ENCODE assay signal across 12 cellular contexts in genomic region chr16:89485701-89486246, GRCh38. TPM values are rescaled to one million over a fixed set of nuclear protein-coding genes. Genes with fewer than 3 reads are reported as not detected.
DNase-seq lines count a peak whose midpoint lies in the region; ATAC-seq and TF ChIP-seq lines count a peak whose summit lies in the region.
"Had no signal": no experiment of that assay in that cellular context is flagged by ENCODE, and none has a peak within 500 bp of the region (broad histone marks: within the 10 kb centered on the region; RNA-seq: fewer than 3 reads in every experiment).

No MANE protein-coding gene starts in this region.

- POLR2A ChIA-PET in T-cell (lab: Charles Lee): interaction anchor here in 1 of 2 donors (0.6 to 0.7 kb wide), 2 partner anchors 11 to 51 kb away, joined by 5 to 10 read pairs; no protein-coding TSS in a partner anchor

- peaks cover 18 to 38% of the 10 kb centered on the region in 2 donors for H3K36me3 Mint-ChIP-seq in activated T-cell treated with anti-CD3 and anti-CD28 coated beads, Interleukin-2, amount 50 U/mL, for 72 hours (ENCODE audit: insufficient read depth in 2 of 2)
- H3K36me3 Mint-ChIP-seq in T-cell (peaks cover 22% of the 10 kb centered on the region), glutamatergic neuron (ENCODE audit: unreplicated experiment) (no peaks in the 10 kb centered on the region)
- peaks cover 23% of the 10 kb centered on the region for H3K36me3 Mint-ChIP-seq in stimulated activated memory B cell treated with anti-CD40 and anti-IgM and Interleukin-4, amounts not matched to agents 10 μg/mL and 1 μg/mL and 100 μg/mL, for 72 hours

- H3K27ac Mint-ChIP-seq in activated T-cell treated with anti-CD3 and anti-CD28 coated beads, Interleukin-2, amount 50 U/mL, for 72 hours: peak overlapping the region; percentile 98
- H3K27ac Mint-ChIP-seq in T-cell (peak overlapping the region; percentile 90 to 99), glutamatergic neuron (ENCODE audit: unreplicated experiment) (peak overlapping the region; percentile 87)
- H3K27ac Mint-ChIP-seq in stimulated activated memory B cell treated with anti-CD40 and anti-IgM and Interleukin-4, amounts not matched to agents 10 μg/mL and 1 μg/mL and 100 μg/mL, for 72 hours: peak overlapping the region; percentile 85

- peaks cover 81% of the 10 kb centered on the region for H3K4me1 Mint-ChIP-seq in activated T-cell treated with anti-CD3 and anti-CD28 coated beads, Interleukin-2, amount 50 U/mL, for 72 hours (ENCODE audit: low read depth)
- H3K4me1 Mint-ChIP-seq in T-cell (peaks cover 82 to 83% (median 83%) of the 10 kb centered on the region in 3 donors), glutamatergic neuron (ENCODE audit: low read depth, unreplicated experiment) (peaks cover 63% of the 10 kb centered on the region)
- peaks cover 85% of the 10 kb centered on the region for H3K4me1 Mint-ChIP-seq in stimulated activated memory B cell treated with anti-CD40 and anti-IgM and Interleukin-4, amounts not matched to agents 10 μg/mL and 1 μg/mL and 100 μg/mL, for 72 hours

- no peaks in the 10 kb centered on the region for H3K9me3 Mint-ChIP-seq in activated T-cell treated with anti-CD3 and anti-CD28 coated beads, Interleukin-2, amount 50 U/mL, for 72 hours
- H3K9me3 Mint-ChIP-seq in T-cell: no peaks in the 10 kb centered on the region
- H3K9me3 Mint-ChIP-seq in glutamatergic neuron (ENCODE audit: unreplicated experiment): peaks cover 31% of the 10 kb centered on the region
- no peaks in the 10 kb centered on the region for H3K9me3 Mint-ChIP-seq in stimulated activated memory B cell treated with anti-CD40 and anti-IgM and Interleukin-4, amounts not matched to agents 10 μg/mL and 1 μg/mL and 100 μg/mL, for 72 hours

- TF ChIP-seq CTCF in glutamatergic neuron (IDR thresholded peaks at IDR 0.05; ENCODE audit: partially characterized antibody, unreplicated experiment): no peak

- peak overlapping the region; percentile 90 to 99 for H3K4me3 Mint-ChIP-seq in activated T-cell treated with anti-CD3 and anti-CD28 coated beads, Interleukin-2, amount 50 U/mL, for 72 hours
- peak overlapping the region; percentile 77 to 92 (median 84) for H3K4me3 Mint-ChIP-seq in T-cell
- peak overlapping the region; percentile 80 for H3K4me3 Mint-ChIP-seq in glutamatergic neuron (ENCODE audit: unreplicated experiment)
- H3K4me3 Mint-ChIP-seq in stimulated activated memory B cell treated with anti-CD40 and anti-IgM and Interleukin-4, amounts not matched to agents 10 μg/mL and 1 μg/mL and 100 μg/mL, for 72 hours: peak overlapping the region; percentile 54

- no peaks in the 10 kb centered on the region for H3K27me3 Mint-ChIP-seq in activated T-cell treated with anti-CD3 and anti-CD28 coated beads, Interleukin-2, amount 50 U/mL, for 72 hours (ENCODE audit: low read depth)
- peaks cover 0 to 2% of the 10 kb centered on the region in 2 donors for H3K27me3 Mint-ChIP-seq in T-cell
- peaks cover 22% of the 10 kb centered on the region for H3K27me3 Mint-ChIP-seq in glutamatergic neuron (ENCODE audit: unreplicated experiment)
- no peaks in the 10 kb centered on the region for H3K27me3 Mint-ChIP-seq in stimulated activated memory B cell treated with anti-CD40 and anti-IgM and Interleukin-4, amounts not matched to agents 10 μg/mL and 1 μg/mL and 100 μg/mL, for 72 hours

- CTCF ChIA-PET in T-cell (lab: Charles Lee): no interaction called here

- no peak for DNase-seq in activated T-cell treated with anti-CD3 and anti-CD28 coated beads, Interleukin-2, amount 50 U/mL, for 72 hours
- no peak for DNase-seq in activated T-cell treated with anti-CD3 and anti-CD28 coated beads, Interleukin-2, amount 50 U/mL, for 48 hours
- DNase-seq in T-cell (no peak), glutamatergic neuron (no peak), NCI-H1930 (lab: John Stamatoyannopoulos, UW) (no peak), putamen (ENCODE audit: low spot score) (no peak)
- DNase-seq: anterior cingulate cortex; NCI-H1694; occipital lobe; stimulated activated CD4-positive, alpha-beta T cell treated with anti-CD3 and anti-CD28 coated beads, Interleukin-4, amount 100 ng/mL, for 1 hour had no signal

- ATAC-seq in activated T-cell treated with anti-CD3 and anti-CD28 coated beads, Interleukin-2, amount 50 U/mL, for 72 hours (replicated peaks in 1 of 2): no peak
- no peak for ATAC-seq in T-cell (replicated peaks in 1 of 4)
- no peak for ATAC-seq in stimulated activated memory B cell treated with anti-CD40 and anti-IgM and Interleukin-4, amounts not matched to agents 10 μg/mL and 1 μg/mL and 100 μg/mL, for 72 hours
- ATAC-seq in HG03571 (IDR thresholded peaks at IDR 0.05; ENCODE audit: unreplicated experiment): no peak

RNA-seq across cellular contexts. Expression of gene ANKRD11, which starts 4.6 kb away (rescaled TPM):
- 100 to 1,000 TPM; 204 to 215 TPM for total RNA-seq in activated T-cell treated with anti-CD3 and anti-CD28 coated beads, Interleukin-2, amount 50 U/mL, for 72 hours
- total RNA-seq in T-cell (100 to 1,000 TPM; 257 to 294 (median 271) TPM), glutamatergic neuron (ENCODE audit: unreplicated experiment) (367 TPM)

RNA-seq across cellular contexts. Expression of gene SPG7, which starts 22.4 kb away (rescaled TPM):
- total RNA-seq in activated T-cell treated with anti-CD3 and anti-CD28 coated beads, Interleukin-2, amount 50 U/mL, for 72 hours: 10 to 100 TPM; 67.4 to 82.1 TPM
- total RNA-seq in T-cell (100 to 1,000 TPM; 161 to 203 (median 184) TPM), glutamatergic neuron (ENCODE audit: unreplicated experiment) (166 TPM)
